In genomic region chr2:151770995-151771394, GRCh38 we compare ENCODE assay signal across 15 cellular contexts. TPM values are rescaled to one million over a fixed set of nuclear protein-coding genes. Genes with fewer than 3 reads are reported as not detected.
A peak's percentile ranks its signal among the peaks of the same experiment; 100 is the strongest.
DNase-seq lines count a peak whose midpoint lies in the region; ATAC-seq and TF ChIP-seq lines count a peak whose summit lies in the region.
"Had no signal": no experiment of that assay in that cellular context is flagged by ENCODE, and none has a peak within 500 bp of the region (broad histone marks: within the 10 kb centered on the region; RNA-seq: fewer than 3 reads in every experiment).

No MANE protein-coding gene starts in this region.

- peaks cover 4% of the 10 kb centered on the region; the same call in 1 of the 2 replicates for H4K20me1 ChIP-seq in OCI-LY3 (ENCODE audit: insufficient read depth, low read length)

- ATAC-seq in right cardiac atrium (no peak), HG02885 (IDR thresholded peaks at IDR 0.05; ENCODE audit: poor library complexity, unreplicated experiment) (peak; percentile 29), upper lobe of right lung (no peak), left colon (no peak)
- ATAC-seq: A549, foreskin keratinocyte had no signal

- H3K27me3 ChIP-seq in right cardiac atrium (ENCODE audit: control insufficient read depth, insufficient read depth), result no peaks in the 10 kb centered on the region
- H3K27me3 ChIP-seq in left ventricle myocardium inferior (ENCODE audit: low read depth), result no peaks in the 10 kb centered on the region
- 0 out of 2 replicates have a peak, but pooled peaks cover 9% of the 10 kb centered on the region for H3K27me3 ChIP-seq in OCI-LY3 (ENCODE audit: low read depth, low read length)
- no peaks in the 10 kb centered on the region for H3K27me3 ChIP-seq in upper lobe of right lung
- H3K27me3 ChIP-seq: foreskin keratinocyte had no signal

- H3K36me3 ChIP-seq in left ventricle myocardium inferior, result peaks cover 6% of the 10 kb centered on the region
- H3K36me3 ChIP-seq in OCI-LY3 (replicated peaks; ENCODE audit: low read depth, low read length), result peaks cover 18% of the 10 kb centered on the region
- peaks cover 3% of the 10 kb centered on the region for H3K36me3 ChIP-seq in upper lobe of right lung

- DNase-seq in right cardiac atrium, result no peak
- no peak for DNase-seq in left ventricle myocardium inferior
- no peak for DNase-seq in upper lobe of right lung
- DNase-seq in glomerular visceral epithelial cell (ENCODE audit: extremely low spot score), result no peak
- DNase-seq in NCI-H1417 (lab: John Stamatoyannopoulos, UW), result no peak
- DNase-seq in left colon, result no peak
- DNase-seq: activated T-cell treated with anti-CD3 and anti-CD28 coated beads, Interleukin-2, amount 50 U/mL, for 1 hour; effector CD4-positive, alpha-beta T cell; foreskin keratinocyte; nephron progenitor cell; NK-92 treated with Interleukin-12 subunit alpha and Interleukin-12 subunit beta, amount 100 ng/mL, for 24 hours had no signal

- intact Hi-C loops in right cardiac atrium (cut with DNase I), result no loop called here
- intact Hi-C loops in left ventricle myocardium inferior (cut with micrococcal nuclease), result no loop called here
- intact Hi-C loops in upper lobe of right lung (cut with DNase I), result no loop called here
- intact Hi-C loops in left colon (cut with DNase I, micrococcal nuclease), result no loop called here

- 79% methylated on average over 2 of the region's 2 CpGs for WGBS in right cardiac atrium

- TF ChIP-seq CTCF in left ventricle myocardium inferior (IDR thresholded peaks at IDR 0.05; ENCODE audit: borderline replicate concordance), result no peak
- TF ChIP-seq CTCF in OCI-LY3 (IDR thresholded peaks at IDR 0.05; ENCODE audit: low read depth, low read length), result no peak
- no peak for TF ChIP-seq CTCF in upper lobe of right lung (IDR thresholded peaks at IDR 0.05)

- peak overlapping the region; percentile 71 for H3K27ac ChIP-seq in right cardiac atrium (ENCODE audit: low read length)
- no peak overlapping the region for H3K27ac ChIP-seq in left ventricle myocardium inferior (replicated peaks)
- no peak overlapping the region for H3K27ac ChIP-seq in OCI-LY3 (ENCODE audit: low read length)
- H3K27ac ChIP-seq in upper lobe of right lung, result peak overlapping the region; percentile 39
- H3K27ac ChIP-seq: A549, foreskin keratinocyte, SK-N-MC had no signal

- H3K4me2 ChIP-seq in OCI-LY3 (ENCODE audit: low read length), result peak overlapping the region; percentile 80
- H3K4me2 ChIP-seq: A549 had no signal

- H3K4me3 ChIP-seq in right cardiac atrium (ENCODE audit: low read length), result no peak overlapping the region
- H3K4me3 ChIP-seq in left ventricle myocardium inferior, result no peak overlapping the region
- peak overlapping the region; percentile 42 for H3K4me3 ChIP-seq in OCI-LY3 (ENCODE audit: low read length)
- no peak overlapping the region for H3K4me3 ChIP-seq in upper lobe of right lung
- H3K4me3 ChIP-seq: A549, SK-N-MC had no signal

- H3K4me1 ChIP-seq in right cardiac atrium (ENCODE audit: control insufficient read depth, insufficient read depth, low read length) (peaks cover 13% of the 10 kb centered on the region), left ventricle myocardium inferior (peaks cover 31% of the 10 kb centered on the region), OCI-LY3 (ENCODE audit: low read length) (peaks cover 53% of the 10 kb centered on the region), upper lobe of right lung (peaks cover 12% of the 10 kb centered on the region)

- no peaks in the 10 kb centered on the region for H3K79me2 ChIP-seq in OCI-LY3 (ENCODE audit: low read length)

- no peak overlapping the region for H3K9ac ChIP-seq in OCI-LY3 (ENCODE audit: low read length)

- no peak overlapping the region for H2AFZ ChIP-seq in OCI-LY3 (ENCODE audit: low read depth, low read length)

- no peaks in the 10 kb centered on the region for H3K9me3 ChIP-seq in right cardiac atrium (ENCODE audit: control insufficient read depth, low read length)
- H3K9me3 ChIP-seq in left ventricle myocardium inferior (replicated peaks), result peaks cover 4% of the 10 kb centered on the region
- H3K9me3 ChIP-seq in OCI-LY3 (ENCODE audit: insufficient read depth, low read length), result no peaks in the 10 kb centered on the region
- H3K9me3 ChIP-seq in upper lobe of right lung, result no peaks in the 10 kb centered on the region
- H3K9me3 ChIP-seq: A549 had no signal

RNA-seq across cellular contexts. Expression of gene NEB, which starts 36.7 kb away (rescaled TPM):
- total RNA-seq in right cardiac atrium, result 10 to 100 TPM; 31.5 to 48.5 (median 38.9) TPM
- 31.0 TPM for polyA plus RNA-seq in right cardiac atrium
- total RNA-seq in left ventricle myocardium inferior, result 30.5 TPM
- total RNA-seq in upper lobe of right lung, result 1.9 TPM
- total RNA-seq in left colon, result under 1 TPM; 0.18 to 0.20 TPM
- polyA plus RNA-seq: foreskin keratinocyte had no signal

RNA-seq across cellular contexts. Expression of gene ARL5A, which starts 57.2 kb away (rescaled TPM):
- total RNA-seq in right cardiac atrium (100 to 1,000 TPM in 2 of 4 donors, 10 to 100 TPM in 2; 81.5 to 119 (median 99.5) TPM), left ventricle myocardium inferior (53.9 TPM), upper lobe of right lung (56.6 TPM), left colon (10 to 100 TPM; 39.3 to 40.9 TPM)
- polyA plus RNA-seq in right cardiac atrium, result 26.8 TPM

Comparison
In these comparisons a context has a peak if more than half of its experiments do, and no peak if none do; other contexts are left out.
1. H3K27ac ChIP-seq: peak in right cardiac atrium (single experiment) and upper lobe of right lung (single experiment); none in left ventricle myocardium inferior (single experiment) and OCI-LY3 (single experiment).
2. RNA of gene NEB, which starts 36.7 kb away (total RNA-seq): 31.5 to 48.5 TPM in right cardiac atrium and 30.5 TPM in left ventricle myocardium inferior (single experiment); 1.9 TPM in upper lobe of right lung (single experiment) and 0.18 to 0.20 TPM in left colon; every median in the first group is over 10 times any median in the second.